Comparison of ENCODE assay signal across 16 cellular contexts in the genomic region with DNA sequence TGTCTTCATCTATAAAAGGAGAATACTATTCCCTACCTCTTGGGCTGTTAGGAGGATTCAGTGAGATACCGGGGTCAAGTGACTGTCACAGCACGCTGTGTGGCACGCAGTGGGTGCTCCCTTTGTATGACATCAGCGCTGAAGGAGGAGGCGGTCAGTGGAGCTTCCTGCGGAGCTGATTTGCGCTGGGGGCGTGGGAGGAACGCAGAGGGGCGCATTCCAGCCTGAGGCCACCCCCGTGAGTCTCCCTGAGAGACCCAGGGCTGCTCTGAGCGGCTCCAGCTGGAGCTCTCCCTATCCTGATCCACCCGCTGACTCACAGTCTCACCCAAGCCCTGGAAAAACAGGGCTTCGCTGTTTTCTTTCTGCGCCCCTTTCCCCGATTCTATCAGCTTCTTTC. TPM values are rescaled to one million over a fixed set of nuclear protein-coding genes. Genes with fewer than 3 reads are reported as not detected.
A peak's percentile ranks its signal among the peaks of the same experiment; 100 is the strongest.
DNase-seq lines count a peak whose midpoint lies in the region; ATAC-seq, FAIRE-seq and TF ChIP-seq lines count a peak whose summit lies in the region.
"Had no signal": no experiment of that assay in that cellular context is flagged by ENCODE, and none has a peak within 500 bp of the region (broad histone marks: within the 10 kb centered on the region; RNA-seq: fewer than 3 reads in every experiment).

No MANE protein-coding gene starts in this region.

- no peak overlapping the region for H3K4me2 ChIP-seq in K562 (ENCODE audit: insufficient read depth, low read length)

- FAIRE-seq in K562 (lab: Jason Lieb, UNC): no peak
- FAIRE-seq: frontal cortex had no signal

- no TSS peak for BruUV-seq in K562 (replicated peaks; lab: Mats Ljungman, UMichigan)

- no peak overlapping the region for H3K4me3 ChIP-seq in K562
- H3K4me3 ChIP-seq in left ventricle myocardium inferior: peak overlapping the region; percentile 8
- no peak overlapping the region for H3K4me3 ChIP-seq in mucosa of descending colon
- H3K4me3 ChIP-seq in tibial nerve: no peak overlapping the region
- H3K4me3 ChIP-seq: thoracic aorta had no signal

- WGBS in K562 (ENCODE audit: insufficient coverage, low coverage, missing lambda C conversion rate): 2% methylated on average over 12 of the region's 16 CpGs
- WGBS in tibial nerve, 2 donors: 30 to 39% methylated on average over 15 to 16 of the region's 16 CpGs

- CTCF ChIA-PET in K562 (lab: Yijun Ruan, JAX; ENCODE audit: low intra/inter-chr PET ratio): interaction anchor here (0.7 kb wide), 1 partner anchor 152 kb away, joined by 3 read pairs; no protein-coding TSS in a partner anchor

- intact Hi-C loops in K562 (cut with micrococcal nuclease) (no loop called here), left ventricle myocardium inferior (cut with micrococcal nuclease) (no loop called here), mucosa of descending colon (cut with DNase I, micrococcal nuclease) (no loop called here)

- no peak for ATAC-seq in K562
- ATAC-seq in mucosa of descending colon: peak; percentile 40
- no peak for ATAC-seq in HG03095 (IDR thresholded peaks at IDR 0.05; ENCODE audit: unreplicated experiment)
- ATAC-seq: activated T-cell treated with anti-CD3 and anti-CD28 coated beads, Interleukin-2, amount 50 U/mL, for 72 hours had no signal

- in situ Hi-C loops in K562 (cut with MboI): no loop called here

- H3K27me3 ChIP-seq in K562 (ENCODE audit: control insufficient read depth in 2 of 2, insufficient read depth in 2 of 2, low read length in 2 of 2) (peaks cover 30 to 57% of the 10 kb centered on the region in 2 experiments), left ventricle myocardium inferior (ENCODE audit: low read depth) (no peaks in the 10 kb centered on the region), tibial nerve (no peaks in the 10 kb centered on the region)

- TF ChIP-seq POLR2A in K562 (conservative IDR thresholded peaks at IDR 0.05) (no peak), tibial nerve (IDR thresholded peaks at IDR 0.05) (no peak)

- H3K9me3 ChIP-seq in K562 (replicated peaks; ENCODE audit: control insufficient read depth, insufficient read depth, low read depth, low read length) (no peaks in the 10 kb centered on the region), left ventricle myocardium inferior (replicated peaks) (peaks cover 25% of the 10 kb centered on the region), mucosa of descending colon (no peaks in the 10 kb centered on the region), tibial nerve (peaks cover 0 to 10% (median 0%) of the 10 kb centered on the region in 4 donors)

- no peak for TF ChIP-seq CTCF in K562 (IDR thresholded peaks at IDR 0.05 in 2 of 3, conservative IDR thresholded peaks at IDR 0.05 in 1 of 3; ENCODE audit: insufficient read depth in 2 of 3, low read depth in 1 of 3, low read length in 3 of 3)
- TF ChIP-seq CTCF in left ventricle myocardium inferior (IDR thresholded peaks at IDR 0.05; ENCODE audit: borderline replicate concordance): no peak
- no peak for TF ChIP-seq CTCF in mucosa of descending colon (IDR thresholded peaks at IDR 0.05)
- no peak for TF ChIP-seq CTCF in tibial nerve (IDR thresholded peaks at IDR 0.05)

- no peaks in the 10 kb centered on the region for H3K36me3 ChIP-seq in K562 (ENCODE audit: control insufficient read depth, insufficient read depth, low read length)
- no peaks in the 10 kb centered on the region for H3K36me3 ChIP-seq in left ventricle myocardium inferior
- no peaks in the 10 kb centered on the region for H3K36me3 ChIP-seq in mucosa of descending colon (ENCODE audit: low read depth)
- no peaks in the 10 kb centered on the region for H3K36me3 ChIP-seq in tibial nerve
- H3K36me3 ChIP-seq: thoracic aorta had no signal

- no peak overlapping the region for H3K9ac ChIP-seq in K562 (ENCODE audit: insufficient read depth in 1 of 2, low read depth in 2 of 2, low read length in 2 of 2)

- no peak for TF ChIP-seq RAD21 in K562 (CRISPR knock-in tag; conservative IDR thresholded peaks at IDR 0.05 in 1 of 2, IDR thresholded peaks at IDR 0.05 in 1 of 2)

- no peaks in the 10 kb centered on the region for H3K9me1 ChIP-seq in K562 (ENCODE audit: control insufficient read depth, insufficient read depth, low read length)

- DNase-seq in K562 (ENCODE audit: extremely low read depth in 1 of 4, low spot score in 3 of 4) (no peak), left ventricle myocardium inferior (peak; percentile 85), mucosa of descending colon (no peak), tibial nerve (ENCODE audit: low spot score in 2 of 2) (no peak), COLO668 (lab: John Stamatoyannopoulos, UW; ENCODE audit: unreplicated experiment) (no peak), foreskin melanocyte (no peak), iPS-NIHi11 (ENCODE audit: low spot score) (no peak)
- DNase-seq: activated CD4-positive, alpha-beta T cell treated with anti-CD3 and anti-CD28 coated beads for 4 hours; activated T-cell treated with anti-CD3 and anti-CD28 coated beads, Interleukin-2, amount 50 U/mL, for 72 hours; anterior cingulate cortex; NCI-H187 treated with DMSO at 0.1 percent for 48 hours; stimulated activated CD4-positive, alpha-beta T cell treated with anti-CD3 and anti-CD28 coated beads, Interleukin-15, amount 100 ng/mL, for 24 hours had no signal

- H2AFZ ChIP-seq in K562 (ENCODE audit: low read depth, low read length): no peak overlapping the region

- H3K4me1 ChIP-seq in K562 (replicated peaks in 1 of 2; ENCODE audit: control insufficient read depth in 2 of 2, insufficient read depth in 2 of 2, low read length in 2 of 2) (peaks cover 0 to 4% of the 10 kb centered on the region in 2 experiments; a peak in 1 of 5 replicates), left ventricle myocardium inferior (peaks cover 9% of the 10 kb centered on the region), mucosa of descending colon (ENCODE audit: low read depth) (peaks cover 4% of the 10 kb centered on the region), tibial nerve (peaks cover 0 to 10% (median 0%) of the 10 kb centered on the region in 4 donors)

- no peak overlapping the region for H3K27ac ChIP-seq in K562 (ENCODE audit: extremely low read depth, low read depth, low read length)
- H3K27ac ChIP-seq in left ventricle myocardium inferior (replicated peaks): peak overlapping the region; percentile 79
- H3K27ac ChIP-seq in tibial nerve: peak overlapping the region in 2 of 4 donors; percentile 30 to 72
- H3K27ac ChIP-seq: RWPE1, thoracic aorta had no signal

- no peaks in the 10 kb centered on the region for H3K79me2 ChIP-seq in K562 (ENCODE audit: control insufficient read depth, insufficient read depth, low read length)

- POLR2A ChIA-PET in K562 (lab: Yijun Ruan, JAX): interaction anchor here (0.8 kb wide), 1 partner anchor 36 kb away, joined by 3 read pairs; no protein-coding TSS in a partner anchor

- TF ChIP-seq EP300 in K562 (IDR thresholded peaks at IDR 0.05; ENCODE audit: low read length) (no peak), tibial nerve (IDR thresholded peaks at IDR 0.05) (peak; percentile 47 to 56)

- H4K20me1 ChIP-seq in K562 (replicated peaks; ENCODE audit: control insufficient read depth, insufficient read depth, low read length): peaks cover under 1% of the 10 kb centered on the region; the same call in 1 of the 2 replicates

TF ChIP-seq in K562, 482 proteins besides CTCF, POLR2A, EP300 and RAD21:
- TF ChIP-seq, protein P1, sequence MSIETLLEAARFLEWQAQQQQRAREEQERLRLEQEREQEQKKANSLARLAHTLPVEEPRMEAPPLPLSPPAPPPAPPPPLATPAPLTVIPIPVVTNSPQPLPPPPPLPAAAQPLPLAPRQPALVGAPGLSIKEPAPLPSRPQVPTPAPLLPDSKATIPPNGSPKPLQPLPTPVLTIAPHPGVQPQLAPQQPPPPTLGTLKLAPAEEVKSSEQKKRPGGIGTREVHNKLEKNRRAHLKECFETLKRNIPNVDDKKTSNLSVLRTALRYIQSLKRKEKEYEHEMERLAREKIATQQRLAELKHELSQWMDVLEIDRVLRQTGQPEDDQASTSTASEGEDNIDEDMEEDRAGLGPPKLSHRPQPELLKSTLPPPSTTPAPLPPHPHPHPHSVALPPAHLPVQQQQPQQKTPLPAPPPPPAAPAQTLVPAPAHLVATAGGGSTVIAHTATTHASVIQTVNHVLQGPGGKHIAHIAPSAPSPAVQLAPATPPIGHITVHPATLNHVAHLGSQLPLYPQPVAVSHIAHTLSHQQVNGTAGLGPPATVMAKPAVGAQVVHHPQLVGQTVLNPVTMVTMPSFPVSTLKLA (conservative IDR thresholded peaks at IDR 0.05): no peak
- TF ChIP-seq EGR1 (conservative IDR thresholded peaks at IDR 0.05): 0 out of 2 replicates have a peak, but pooled peaks have one; percentile 13

RNA-seq across cellular contexts. Expression of a gene that starts 24.3 kb away (rescaled TPM):
- not detected in 2 replicates for total RNA-seq in K562 (2011; cell fraction: chromatin; rRNA removed; ENCODE audit: low replicate concordance)
- total RNA-seq in K562 (2011; cell fraction: nucleolus; rRNA removed): not detected in 2 replicates
- total RNA-seq in K562 (2011; cell fraction: nucleoplasm; rRNA removed): not detected in 2 replicates
- total RNA-seq in K562 (2014; rRNA removed) (not detected in 2 replicates), K562 (2014; rRNA removed; fragmentation: Illumina TruSeq; extraction: Trizol) (not detected in 2 replicates), K562 (2015; rRNA removed; fragmentation: Illumina TruSeq; extraction: Trizol) (not detected in 2 replicates), K562 (2021) (0.04 TPM in 2 replicates), left ventricle myocardium inferior (24.0 TPM), mucosa of descending colon (10 to 100 TPM; 65.7 to 97.6 (median 96.6) TPM), tibial nerve (10 to 100 TPM; 33.6 to 98.8 (median 93.2) TPM)
- polyA plus RNA-seq in K562 (2011; rRNA removed) (not detected in 2 replicates), K562 (2014; fragmentation: Illumina TruSeq; extraction: Trizol) (not detected in 2 replicates), K562 (2014; fragmentation: Nextera tagmentation; extraction: Ambion mirVana) (not detected), K562 (2014; rRNA removed) (not detected in 2 replicates)
- not detected in 2 replicates for polyA plus RNA-seq in K562 (2011; cell fraction: cytosol; rRNA removed)
- not detected in 2 replicates for polyA plus RNA-seq in K562 (2011; cell fraction: nucleus; rRNA removed)
- polyA plus RNA-seq in K562 (2012): not detected in 2 replicates
- polyA minus RNA-seq in K562 (2011; rRNA and poly(A)+ RNA removed): not detected in 2 replicates
- not detected in 2 replicates for polyA minus RNA-seq in K562 (2011; cell fraction: cytosol; rRNA and poly(A)+ RNA removed)
- not detected in 2 replicates for polyA minus RNA-seq in K562 (2011; cell fraction: nucleus; rRNA and poly(A)+ RNA removed)

Comparison
In these comparisons a context has a peak if more than half of its experiments do, and no peak if none do; other contexts are left out.
1. RNA of a gene that starts 24.3 kb away (total RNA-seq): 65.7 to 97.6 TPM in mucosa of descending colon, 33.6 to 98.8 TPM in tibial nerve and 24.0 TPM in left ventricle myocardium inferior (single experiment); 0.04 TPM in K562; every median in the first group is over 10 times any median in the second.